Comparison of ENCODE assay signal across 40 cellular contexts in the genomic region with DNA sequence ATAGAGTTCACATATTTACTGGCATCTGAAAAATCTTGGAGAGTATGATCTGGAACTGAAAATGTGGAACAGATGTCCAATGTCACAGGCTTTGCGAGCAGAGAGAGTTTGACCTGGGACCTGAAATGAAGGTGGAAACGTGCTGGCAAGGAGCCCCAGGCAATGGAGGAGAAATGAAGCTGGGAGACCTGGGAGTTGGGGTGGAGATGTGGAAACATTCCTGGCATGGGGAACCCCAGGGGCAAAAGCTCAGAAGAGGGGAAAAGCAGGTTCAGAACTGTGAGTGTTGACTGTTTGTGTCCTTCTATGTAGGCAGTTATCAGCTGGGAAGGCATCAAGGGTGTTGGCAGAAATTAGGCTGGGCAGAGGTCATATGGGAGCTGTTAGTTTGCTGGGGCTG. TPM values are rescaled to one million over a fixed set of nuclear protein-coding genes. Genes with fewer than 3 reads are reported as not detected.
"Had no signal": no experiment of that assay in that cellular context is flagged by ENCODE, and none has a peak within 500 bp of the region (broad histone marks: within the 10 kb centered on the region; RNA-seq: fewer than 3 reads in every experiment).

No MANE protein-coding gene starts in this region.

- H3K36me3 Mint-ChIP-seq: activated CD4-positive, alpha-beta memory T cell treated with anti-CD3 and anti-CD28 coated beads for 36 hours; activated naive CD8-positive, alpha-beta T cell treated with anti-CD3 and anti-CD28 coated beads for 36 hours; brain had no signal

- H3K9me3 Mint-ChIP-seq: activated B cell treated with CpG ODN at 0.5 μM for 24 hours; activated CD4-positive, alpha-beta memory T cell treated with anti-CD3 and anti-CD28 coated beads for 36 hours; activated CD4-positive, alpha-beta T cell treated with anti-CD3 and anti-CD28 coated beads, Interleukin-2, amount 10 ng/mL, durations not matched to agents 24 days and 14 days; activated CD8-positive, alpha-beta T cell treated with anti-CD3 and anti-CD28 coated beads for 36 hours; activated naive CD4-positive, alpha-beta T cell treated with anti-CD3 and anti-CD28 coated beads for 36 hours; activated naive CD4-positive, alpha-beta T cell treated with anti-CD3 and anti-CD28 coated beads, Interleukin-2, amount 50 U/mL, for 72 hours; activated naive CD8-positive, alpha-beta T cell treated with anti-CD3 and anti-CD28 coated beads for 36 hours; activated T-cell treated with anti-CD3 and anti-CD28 coated beads, Interleukin-2, amount 50 U/mL, for 4 hours; activated T-cell treated with anti-CD3 and anti-CD28 coated beads, Interleukin-2, amount 50 U/mL, for 72 hours; activated T-helper 1 cell treated with anti-CD3 and anti-CD28 coated beads, Interleukin-12 subunit alpha, Interleukin-12 subunit beta, Interleukin-2, Interleukin-4 antibody, amounts not matched to agents 30 ng/mL and 10 ng/mL and 1 ng/mL, durations not matched to agents 14 hours and 24 hours and 36 hours; activated T-helper 17 cell treated with anti-CD3 and anti-CD28 coated beads, Interleukin-2, amount 50 U/mL, for 72 hours; T-helper 1 cell treated with Interleukin-12 subunit alpha and Interleukin-12 subunit beta and Interleukin-4 antibody, amounts not matched to agents 30 μg/mL and 1 μg/mL, for 36 hours; T-helper 2 cell treated with Interferon-gamma antibody and Interleukin-4, amounts not matched to agents 5 μg/mL and 100 μg/mL, for 36 hours had no signal

- H3K36me3 ChIP-seq: adrenal gland, cardiac muscle cell had no signal

- H3K4me3 ChIP-seq: adrenal gland, cardiac muscle cell had no signal

- H3K4me1 Mint-ChIP-seq: activated B cell treated with CpG ODN at 0.5 μM for 24 hours; activated CD4-positive, alpha-beta T cell treated with anti-CD3 and anti-CD28 coated beads, Interleukin-2, amount 10 ng/mL, durations not matched to agents 24 days and 14 days; activated naive CD8-positive, alpha-beta T cell treated with anti-CD3 and anti-CD28 coated beads for 36 hours; activated T-helper 17 cell treated with anti-CD3 and anti-CD28 coated beads, Interleukin-2, amount 50 U/mL, for 72 hours; brain; central memory CD8-positive, alpha-beta T cell had no signal

- H3K4me3 Mint-ChIP-seq: activated B cell treated with CpG ODN at 0.5 μM for 24 hours; activated CD4-positive, alpha-beta memory T cell treated with anti-CD3 and anti-CD28 coated beads for 36 hours; activated CD4-positive, alpha-beta T cell treated with anti-CD3 and anti-CD28 coated beads, Interleukin-2, amount 10 ng/mL, durations not matched to agents 24 days and 14 days; activated CD8-positive, alpha-beta T cell treated with anti-CD3 and anti-CD28 coated beads for 36 hours; activated naive CD4-positive, alpha-beta T cell treated with anti-CD3 and anti-CD28 coated beads for 36 hours; activated naive CD8-positive, alpha-beta T cell treated with anti-CD3 and anti-CD28 coated beads for 36 hours; activated T-cell treated with anti-CD3 and anti-CD28 coated beads, Interleukin-2, amount 50 U/mL, for 4 hours; activated T-cell treated with anti-CD3 and anti-CD28 coated beads, Interleukin-2, amount 50 U/mL, for 72 hours; activated T-helper 1 cell treated with anti-CD3 and anti-CD28 coated beads, Interleukin-12 subunit alpha, Interleukin-12 subunit beta, Interleukin-2, Interleukin-4 antibody, amounts not matched to agents 30 ng/mL and 10 ng/mL and 1 ng/mL, durations not matched to agents 14 hours and 24 hours and 36 hours; activated T-helper 17 cell treated with anti-CD3 and anti-CD28 coated beads, Interleukin-2, amount 50 U/mL, for 72 hours; brain; central memory CD8-positive, alpha-beta T cell; T-helper 1 cell treated with Interleukin-12 subunit alpha and Interleukin-12 subunit beta and Interleukin-4 antibody, amounts not matched to agents 30 μg/mL and 1 μg/mL, for 36 hours; T-helper 2 cell treated with Interferon-gamma antibody and Interleukin-4, amounts not matched to agents 5 μg/mL and 100 μg/mL, for 36 hours had no signal

- ATAC-seq: activated CD8-positive, alpha-beta T cell treated with anti-CD3 and anti-CD28 coated beads for 36 hours; activated naive CD4-positive, alpha-beta T cell treated with anti-CD3 and anti-CD28 coated beads, Interleukin-2, amount 50 U/mL, for 72 hours; activated T-cell treated with anti-CD3 and anti-CD28 coated beads, Interleukin-2, amount 50 U/mL, for 4 hours; activated T-cell treated with anti-CD3 and anti-CD28 coated beads, Interleukin-2, amount 50 U/mL, for 72 hours; activated T-helper 17 cell treated with anti-CD3 and anti-CD28 coated beads, Interleukin-2, amount 50 U/mL, for 72 hours had no signal

- H3K27ac Mint-ChIP-seq: activated B cell treated with CpG ODN at 0.5 μM for 24 hours; activated CD4-positive, alpha-beta memory T cell treated with anti-CD3 and anti-CD28 coated beads for 36 hours; activated CD4-positive, alpha-beta T cell treated with anti-CD3 and anti-CD28 coated beads, Interleukin-2, amount 10 ng/mL, durations not matched to agents 24 days and 14 days; activated CD8-positive, alpha-beta T cell treated with anti-CD3 and anti-CD28 coated beads for 36 hours; activated naive CD4-positive, alpha-beta T cell treated with anti-CD3 and anti-CD28 coated beads for 36 hours; activated naive CD4-positive, alpha-beta T cell treated with anti-CD3 and anti-CD28 coated beads, Interleukin-2, amount 50 U/mL, for 72 hours; activated naive CD8-positive, alpha-beta T cell treated with anti-CD3 and anti-CD28 coated beads for 36 hours; activated T-cell treated with anti-CD3 and anti-CD28 coated beads, Interleukin-2, amount 50 U/mL, for 72 hours; activated T-helper 1 cell treated with anti-CD3 and anti-CD28 coated beads, Interleukin-12 subunit alpha, Interleukin-12 subunit beta, Interleukin-2, Interleukin-4 antibody, amounts not matched to agents 30 ng/mL and 10 ng/mL and 1 ng/mL, durations not matched to agents 14 hours and 24 hours and 36 hours; activated T-helper 17 cell treated with anti-CD3 and anti-CD28 coated beads, Interleukin-2, amount 50 U/mL, for 72 hours; brain; T-helper 1 cell treated with Interleukin-12 subunit alpha and Interleukin-12 subunit beta and Interleukin-4 antibody, amounts not matched to agents 30 μg/mL and 1 μg/mL, for 36 hours; T-helper 2 cell treated with Interferon-gamma antibody and Interleukin-4, amounts not matched to agents 5 μg/mL and 100 μg/mL, for 36 hours had no signal

- H3K27me3 ChIP-seq: adrenal gland had no signal

- H3K9me3 ChIP-seq: adrenal gland had no signal

- H3K27ac ChIP-seq: adrenal gland, cardiac muscle cell, VCaP had no signal

- H3K4me1 ChIP-seq: adrenal gland had no signal

- FAIRE-seq: astrocyte, TTC549 had no signal

- DNase-seq: activated B cell treated with CpG ODN at 0.5 μM for 24 hours; activated CD4-positive, alpha-beta memory T cell treated with anti-CD3 and anti-CD28 coated beads for 36 hours; activated CD4-positive, alpha-beta T cell treated with anti-CD3 and anti-CD28 coated beads for 4 hours; activated CD4-positive, alpha-beta T cell treated with anti-CD3 and anti-CD28 coated beads, Interleukin-2, amount 10 ng/mL, durations not matched to agents 24 days and 14 days; activated CD4-positive, alpha-beta T cell treated with anti-CD3 and anti-CD28 coated beads, Interleukin-2, amount 50 U/mL, for 1 hour; activated CD4-positive, alpha-beta T cell treated with anti-CD3 and anti-CD28 coated beads, Interleukin-2, amount 50 U/mL, for 4 hours; activated CD4-positive, CD25-positive, alpha-beta regulatory T cell treated with anti-CD3 and anti-CD28 coated beads, Interleukin-2, amount 50 U/mL, for 72 hours; activated CD8-positive, alpha-beta memory T cell treated with anti-CD3 and anti-CD28 coated beads, Interleukin-2, amount 50 U/mL, for 4 hours; activated CD8-positive, alpha-beta T cell treated with anti-CD3 and anti-CD28 coated beads for 36 hours; activated effector memory CD4-positive, alpha-beta T cell treated with anti-CD3 and anti-CD28 coated beads, Interleukin-2, amount 50 U/mL, for 16 hours; activated gamma-delta T cell treated with Interleukin-2 at 50 U/mL for 16 hours; activated naive CD4-positive, alpha-beta T cell; activated naive CD4-positive, alpha-beta T cell treated with anti-CD3 and anti-CD28 coated beads for 36 hours; activated naive CD4-positive, alpha-beta T cell treated with anti-CD3 and anti-CD28 coated beads, Interleukin-2, amount 50 U/mL, for 16 hours; activated naive CD8-positive, alpha-beta T cell treated with anti-CD3 and anti-CD28 coated beads for 36 hours; activated T-cell treated with anti-CD3 and anti-CD28 coated beads for 4 hours; activated T-cell treated with anti-CD3 and anti-CD28 coated beads, Interleukin-2, amount 50 U/mL, for 1 hour; activated T-cell treated with anti-CD3 and anti-CD28 coated beads, Interleukin-2, amount 50 U/mL, for 4 hours; activated T-cell treated with anti-CD3 and anti-CD28 coated beads, Interleukin-2, amount 50 U/mL, for 72 hours; adrenal gland; amniotic stem cell; aorta; caudate nucleus; cerebellar nuclear complex; T-helper 1 cell; T-helper 2 cell; T-helper 9 cell had no signal

RNA-seq across cellular contexts. Expression of a gene that starts 7.3 kb away (rescaled TPM):
- total RNA-seq: activated B cell treated with CpG ODN at 0.5 μM for 24 hours; activated CD4-positive, alpha-beta memory T cell treated with anti-CD3 and anti-CD28 coated beads for 36 hours; activated CD4-positive, alpha-beta T cell treated with anti-CD3 and anti-CD28 coated beads, Interleukin-2, amount 10 ng/mL, durations not matched to agents 24 days and 14 days; activated CD8-positive, alpha-beta memory T cell treated with anti-CD3 and anti-CD28 coated beads for 36 hours; activated CD8-positive, alpha-beta T cell treated with anti-CD3 and anti-CD28 coated beads for 36 hours; activated naive CD4-positive, alpha-beta T cell treated with anti-CD3 and anti-CD28 coated beads for 36 hours; activated naive CD4-positive, alpha-beta T cell treated with anti-CD3 and anti-CD28 coated beads, Interleukin-2, amount 50 U/mL, for 72 hours; activated naive CD8-positive, alpha-beta T cell treated with anti-CD3 and anti-CD28 coated beads for 36 hours; activated T-cell treated with anti-CD3 and anti-CD28 coated beads, Interleukin-2, amount 50 U/mL, for 72 hours; activated T-helper 1 cell treated with anti-CD3 and anti-CD28 coated beads, Interleukin-12 subunit alpha, Interleukin-12 subunit beta, Interleukin-2, Interleukin-4 antibody, amounts not matched to agents 30 ng/mL and 10 ng/mL and 1 ng/mL, durations not matched to agents 14 hours and 24 hours and 36 hours; activated T-helper 17 cell treated with anti-CD3 and anti-CD28 coated beads, Interleukin-2, amount 50 U/mL, for 72 hours; astrocyte; bronchial epithelial cell; cardiac muscle cell had no signal
- polyA plus RNA-seq: cardiac muscle cell had no signal

RNA-seq across cellular contexts. Expression of a gene that starts 22.7 kb away (rescaled TPM):
- total RNA-seq: activated B cell treated with CpG ODN at 0.5 μM for 24 hours; activated CD4-positive, alpha-beta memory T cell treated with anti-CD3 and anti-CD28 coated beads for 36 hours; activated CD4-positive, alpha-beta T cell treated with anti-CD3 and anti-CD28 coated beads, Interleukin-2, amount 10 ng/mL, durations not matched to agents 24 days and 14 days; activated CD8-positive, alpha-beta memory T cell treated with anti-CD3 and anti-CD28 coated beads for 36 hours; activated CD8-positive, alpha-beta T cell treated with anti-CD3 and anti-CD28 coated beads for 36 hours; activated naive CD4-positive, alpha-beta T cell treated with anti-CD3 and anti-CD28 coated beads for 36 hours; activated naive CD4-positive, alpha-beta T cell treated with anti-CD3 and anti-CD28 coated beads, Interleukin-2, amount 50 U/mL, for 72 hours; activated naive CD8-positive, alpha-beta T cell treated with anti-CD3 and anti-CD28 coated beads for 36 hours; activated T-cell treated with anti-CD3 and anti-CD28 coated beads, Interleukin-2, amount 50 U/mL, for 72 hours; activated T-helper 1 cell treated with anti-CD3 and anti-CD28 coated beads, Interleukin-12 subunit alpha, Interleukin-12 subunit beta, Interleukin-2, Interleukin-4 antibody, amounts not matched to agents 30 ng/mL and 10 ng/mL and 1 ng/mL, durations not matched to agents 14 hours and 24 hours and 36 hours; activated T-helper 17 cell treated with anti-CD3 and anti-CD28 coated beads, Interleukin-2, amount 50 U/mL, for 72 hours; astrocyte; bronchial epithelial cell; cardiac muscle cell had no signal
- polyA plus RNA-seq: cardiac muscle cell had no signal
